Comparison of ENCODE assay signal across 23 cellular contexts in genomic region chr7:122677149-122677548, GRCh38. TPM values are rescaled to one million over a fixed set of nuclear protein-coding genes. Genes with fewer than 3 reads are reported as not detected.
"Had no signal": no experiment of that assay in that cellular context is flagged by ENCODE, and none has a peak within 500 bp of the region (broad histone marks: within the 10 kb centered on the region; RNA-seq: fewer than 3 reads in every experiment).

No MANE protein-coding gene starts in this region.

- H3K4me3 ChIP-seq: adrenal gland, breast epithelium, Peyer's patch, SJCRH30 had no signal

- H3K4me3 Mint-ChIP-seq: activated CD4-positive, alpha-beta memory T cell treated with anti-CD3 and anti-CD28 coated beads, Interleukin-2, amount 10 ng/mL, durations not matched to agents 7 days and 5 days; activated CD4-positive, alpha-beta T cell treated with anti-CD3 and anti-CD28 coated beads for 36 hours; activated naive CD8-positive, alpha-beta T cell treated with anti-CD3 and anti-CD28 coated beads, Interleukin-2, amount 10 ng/mL, durations not matched to agents 7 days and 5 days; activated T-cell treated with anti-CD3 and anti-CD28 coated beads, Interleukin-2, amount 50 U/mL, for 72 hours had no signal

- H3K36me3 Mint-ChIP-seq: activated naive CD8-positive, alpha-beta T cell treated with anti-CD3 and anti-CD28 coated beads, Interleukin-2, amount 10 ng/mL, durations not matched to agents 7 days and 5 days had no signal

- H3K36me3 ChIP-seq: adrenal gland, breast epithelium, Peyer's patch, SJCRH30 had no signal

- DNase-seq: activated CD4-positive, alpha-beta memory T cell treated with anti-CD3 and anti-CD28 coated beads, Interleukin-2, amount 10 ng/mL, durations not matched to agents 7 days and 5 days; activated CD4-positive, alpha-beta T cell treated with anti-CD3 and anti-CD28 coated beads for 36 hours; activated CD4-positive, alpha-beta T cell treated with anti-CD3 and anti-CD28 coated beads, Interleukin-2, amount 50 U/mL, for 1 hour; activated naive CD4-positive, alpha-beta T cell treated with anti-CD3 and anti-CD28 coated beads, Interleukin-2, amount 50 U/mL, for 16 hours; activated naive CD8-positive, alpha-beta T cell treated with anti-CD3 and anti-CD28 coated beads, Interleukin-2, amount 10 ng/mL, durations not matched to agents 7 days and 5 days; activated T-cell treated with anti-CD3 and anti-CD28 coated beads for 4 hours; activated T-cell treated with anti-CD3 and anti-CD28 coated beads, Interleukin-2, amount 50 U/mL, for 72 hours; adrenal gland; KG1; NCI-H1048; Peyer's patch; Right ventricle myocardium superior; SJCRH30; SK-N-SH; T-helper 1 cell had no signal

- H3K9me3 ChIP-seq: adrenal gland, breast epithelium, Peyer's patch, SJCRH30, SK-N-SH had no signal

- H3K27ac Mint-ChIP-seq: activated CD4-positive, alpha-beta memory T cell treated with anti-CD3 and anti-CD28 coated beads, Interleukin-2, amount 10 ng/mL, durations not matched to agents 7 days and 5 days; activated CD4-positive, alpha-beta T cell treated with anti-CD3 and anti-CD28 coated beads for 36 hours; activated naive CD8-positive, alpha-beta T cell treated with anti-CD3 and anti-CD28 coated beads, Interleukin-2, amount 10 ng/mL, durations not matched to agents 7 days and 5 days; activated T-cell treated with anti-CD3 and anti-CD28 coated beads, Interleukin-2, amount 50 U/mL, for 72 hours; activated T-helper 2 cell treated with anti-CD3 and anti-CD28 coated beads, Interferon-gamma antibody, Interleukin-2, Interleukin-4, amounts not matched to agents 10 μg/mL and 5 μg/mL and 100 μg/mL, durations not matched to agents 14 hours and 24 hours and 36 hours had no signal

- H3K27me3 ChIP-seq: adrenal gland, breast epithelium, Peyer's patch, SJCRH30 had no signal

- H3K27ac ChIP-seq: adrenal gland, breast epithelium, Peyer's patch, RWPE1, SJCRH30, VCaP had no signal

- H3K4me2 ChIP-seq: SK-N-SH had no signal

- H3K9ac ChIP-seq: SK-N-SH had no signal

- H3K4me1 ChIP-seq: Peyer's patch, SJCRH30 had no signal

- H3K9me3 Mint-ChIP-seq: activated T-helper 2 cell treated with anti-CD3 and anti-CD28 coated beads, Interferon-gamma antibody, Interleukin-2, Interleukin-4, amounts not matched to agents 10 μg/mL and 5 μg/mL and 100 μg/mL, durations not matched to agents 14 hours and 24 hours and 36 hours had no signal

- H3K27me3 Mint-ChIP-seq: activated CD4-positive, alpha-beta memory T cell treated with anti-CD3 and anti-CD28 coated beads, Interleukin-2, amount 10 ng/mL, durations not matched to agents 7 days and 5 days; activated CD4-positive, alpha-beta T cell treated with anti-CD3 and anti-CD28 coated beads for 36 hours; activated naive CD8-positive, alpha-beta T cell treated with anti-CD3 and anti-CD28 coated beads, Interleukin-2, amount 10 ng/mL, durations not matched to agents 7 days and 5 days had no signal

- H3K4me1 Mint-ChIP-seq: activated CD4-positive, alpha-beta memory T cell treated with anti-CD3 and anti-CD28 coated beads, Interleukin-2, amount 10 ng/mL, durations not matched to agents 7 days and 5 days; activated CD4-positive, alpha-beta T cell treated with anti-CD3 and anti-CD28 coated beads for 36 hours; activated naive CD8-positive, alpha-beta T cell treated with anti-CD3 and anti-CD28 coated beads, Interleukin-2, amount 10 ng/mL, durations not matched to agents 7 days and 5 days had no signal

RNA-seq across cellular contexts. Expression of gene RNF133, which starts 21.8 kb away (rescaled TPM):
- total RNA-seq: activated CD4-positive, alpha-beta memory T cell treated with anti-CD3 and anti-CD28 coated beads, Interleukin-2, amount 10 ng/mL, durations not matched to agents 7 days and 5 days; activated CD4-positive, alpha-beta T cell treated with anti-CD3 and anti-CD28 coated beads for 36 hours; activated CD8-positive, alpha-beta memory T cell treated with anti-CD3 and anti-CD28 coated beads for 36 hours; activated naive CD8-positive, alpha-beta T cell treated with anti-CD3 and anti-CD28 coated beads, Interleukin-2, amount 10 ng/mL, durations not matched to agents 7 days and 5 days; activated T-cell treated with anti-CD3 and anti-CD28 coated beads, Interleukin-2, amount 50 U/mL, for 72 hours; activated T-helper 2 cell treated with anti-CD3 and anti-CD28 coated beads, Interferon-gamma antibody, Interleukin-2, Interleukin-4, amounts not matched to agents 10 μg/mL and 5 μg/mL and 100 μg/mL, durations not matched to agents 14 hours and 24 hours and 36 hours; LHCN-M2; SJCRH30; T-helper 2 cell treated with Interferon-gamma antibody and Interleukin-4, amounts not matched to agents 100 ng/mL and 5 ng/mL, for 36 hours had no signal

RNA-seq across cellular contexts. Expression of gene RNF148, which starts 25.6 kb away (rescaled TPM):
- total RNA-seq: activated CD4-positive, alpha-beta memory T cell treated with anti-CD3 and anti-CD28 coated beads, Interleukin-2, amount 10 ng/mL, durations not matched to agents 7 days and 5 days; activated CD4-positive, alpha-beta T cell treated with anti-CD3 and anti-CD28 coated beads for 36 hours; activated CD8-positive, alpha-beta memory T cell treated with anti-CD3 and anti-CD28 coated beads for 36 hours; activated naive CD8-positive, alpha-beta T cell treated with anti-CD3 and anti-CD28 coated beads, Interleukin-2, amount 10 ng/mL, durations not matched to agents 7 days and 5 days; activated T-cell treated with anti-CD3 and anti-CD28 coated beads, Interleukin-2, amount 50 U/mL, for 72 hours; activated T-helper 2 cell treated with anti-CD3 and anti-CD28 coated beads, Interferon-gamma antibody, Interleukin-2, Interleukin-4, amounts not matched to agents 10 μg/mL and 5 μg/mL and 100 μg/mL, durations not matched to agents 14 hours and 24 hours and 36 hours; LHCN-M2; M059J; SJCRH30; T-helper 2 cell treated with Interferon-gamma antibody and Interleukin-4, amounts not matched to agents 100 ng/mL and 5 ng/mL, for 36 hours had no signal
- polyA plus RNA-seq: SK-N-SH had no signal
